In the genomic region with DNA sequence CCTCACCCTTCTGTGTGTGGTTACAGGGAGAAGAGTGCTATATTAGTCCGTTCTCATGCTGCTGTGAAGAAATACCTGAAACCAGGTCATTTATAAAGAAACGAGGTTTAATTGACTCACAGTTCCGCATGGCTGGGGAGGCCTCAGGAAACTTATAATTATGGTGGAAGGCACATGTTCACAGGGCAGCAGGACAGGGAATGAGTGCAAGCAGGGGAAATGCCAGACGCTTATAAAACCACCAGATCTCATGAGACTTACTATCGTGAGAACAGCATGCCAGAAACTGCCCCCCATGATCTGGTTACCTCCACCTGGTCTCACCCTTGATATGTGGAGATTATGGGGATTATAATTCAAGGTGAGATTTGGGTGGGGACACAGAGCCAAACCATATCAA, we compare ENCODE assay signal across 8 cellular contexts. TPM values are rescaled to one million over a fixed set of nuclear protein-coding genes. Genes with fewer than 3 reads are reported as not detected.
DNase-seq lines count a peak whose midpoint lies in the region; ATAC-seq and TF ChIP-seq lines count a peak whose summit lies in the region.
"Not testable (repeated sequence)": the region's sequence is repeated elsewhere in the genome, so short reads cannot be mapped to it uniquely, and the experiment has no call there.

No MANE protein-coding gene starts in this region.

- H2AFZ ChIP-seq in ACC112 (ENCODE audit: low read length, unreplicated experiment): peak overlapping the region; percentile 87
- H2AFZ ChIP-seq in GM23338: not testable (repeated sequence)

- TF ChIP-seq POLR2A in breast epithelium (IDR thresholded peaks at IDR 0.05): not testable (repeated sequence)

- not testable (repeated sequence) for H3K27me3 Mint-ChIP-seq in GM23338 (ENCODE audit: insufficient read depth, low read depth, poor library complexity); activated CD4-positive, alpha-beta T cell treated with anti-CD3 and anti-CD28 coated beads for 36 hours

- not testable (repeated sequence) for H3F3A ChIP-seq in GM23338 (replicated peaks; ENCODE audit: low read depth)

- H3K4me3 ChIP-seq in ACC112 (ENCODE audit: low read depth, low read length) (peak overlapping the region; percentile 96), GM23338 (peak overlapping the region; percentile 92), breast epithelium (peak overlapping the region; percentile 73 to 94 (median 86)), fibroblast of the aortic adventitia (ENCODE audit: low read depth, low read length) (peak overlapping the region; percentile 62), skeletal muscle cell (ENCODE audit: low read depth, low read length) (peak overlapping the region; percentile 83)
- not testable (repeated sequence) for H3K4me3 ChIP-seq in lung

- not testable (repeated sequence) for ATAC-seq in GM23338; activated CD4-positive, alpha-beta T cell treated with anti-CD3 and anti-CD28 coated beads for 36 hours; lung (ENCODE audit: insufficient read depth, low FRiP score)

- H3K4me1 ChIP-seq in ACC112 (ENCODE audit: control insufficient read depth, insufficient read depth, low read length, unreplicated experiment) (peaks cover 18% of the 10 kb centered on the region), GM23338 (ENCODE audit: insufficient read depth) (peaks cover 18% of the 10 kb centered on the region), breast epithelium (peaks cover 0 to 14% of the 10 kb centered on the region in 2 donors), lung (ENCODE audit: control insufficient read depth in 2 of 2, insufficient read depth in 2 of 2, low read length in 2 of 2) (peaks cover 7 to 14% of the 10 kb centered on the region in 2 donors)

- POLR2A ChIA-PET in activated CD4-positive, alpha-beta T cell treated with anti-CD3 and anti-CD28 coated beads for 36 hours (lab: Charles Lee): interaction anchor here (0.7 kb wide), 1 partner anchor 53 kb away, joined by 3 read pairs; no protein-coding TSS in a partner anchor

- not testable (repeated sequence) for DNase-seq in GM23338 (ENCODE audit: low spot score); activated CD4-positive, alpha-beta T cell treated with anti-CD3 and anti-CD28 coated beads for 36 hours; breast epithelium (ENCODE audit: low spot score in 2 of 2); lung (ENCODE audit: low spot score); skeletal muscle cell (ENCODE audit: low read depth)
- DNase-seq in NCI-H82 (lab: John Stamatoyannopoulos, UW) (peak; percentile 29), fibroblast of the aortic adventitia (ENCODE audit: low read depth) (peak; percentile 14)

- not testable (repeated sequence) for H3K9me3 Mint-ChIP-seq in GM23338; activated CD4-positive, alpha-beta T cell treated with anti-CD3 and anti-CD28 coated beads for 36 hours (ENCODE audit: low read depth)

- intact Hi-C loops in activated CD4-positive, alpha-beta T cell treated with anti-CD3 and anti-CD28 coated beads for 36 hours (cut with DNase I, micrococcal nuclease); breast epithelium (cut with DNase I; ENCODE audit: low total_unique reads): not testable (repeated sequence)

- H3K27ac ChIP-seq in ACC112 (ENCODE audit: low read depth, low read length) (peak overlapping the region; percentile 78; the same call in 1 of the 2 replicates), breast epithelium (peak overlapping the region; percentile 85), lung (ENCODE audit: low read depth in 1 of 2, low read length in 1 of 2) (peak overlapping the region; percentile 83 to 84)
- H3K27ac ChIP-seq in GM23338 (ENCODE audit: low read depth): not testable (repeated sequence)

- CTCF ChIA-PET in activated CD4-positive, alpha-beta T cell treated with anti-CD3 and anti-CD28 coated beads for 36 hours (lab: Charles Lee): interaction anchor here (0.8 to 1.8 kb wide), 3 partner anchors 36 to 278 kb away, joined by 3 to 7 read pairs (median 3); partner anchors contain the start of genes NUDT21 and OGFOD1

- H3K27ac Mint-ChIP-seq in GM23338: not testable (repeated sequence)
- H3K27ac Mint-ChIP-seq in activated CD4-positive, alpha-beta T cell treated with anti-CD3 and anti-CD28 coated beads for 36 hours: peak overlapping the region; percentile 85

- WGBS in lung, 2 donors: 53 to 54% methylated on average over 5 of the region's 5 CpGs

- H3K36me3 ChIP-seq in ACC112 (ENCODE audit: insufficient read depth, low read length); GM23338 (ENCODE audit: insufficient read depth); breast epithelium; lung (ENCODE audit: control insufficient read depth in 2 of 2, insufficient read depth in 2 of 2, low read length in 2 of 2): not testable (repeated sequence)

- H3K9me3 ChIP-seq in breast epithelium; lung (ENCODE audit: control insufficient read depth in 2 of 2, insufficient read depth in 1 of 2, low read length in 1 of 2): not testable (repeated sequence)

- H4K20me1 ChIP-seq in GM23338 (replicated peaks; ENCODE audit: insufficient read depth): peaks cover 30% of the 10 kb centered on the region

- H3K27me3 ChIP-seq in ACC112 (ENCODE audit: insufficient read depth, low read length); GM23338 (ENCODE audit: insufficient read depth); breast epithelium; lung (ENCODE audit: control insufficient read depth, insufficient read depth): not testable (repeated sequence)

- H3K4me2 ChIP-seq in GM23338: peak overlapping the region; percentile 85

- H3K9me2 ChIP-seq in GM23338 (ENCODE audit: insufficient read depth): not testable (repeated sequence)

- TF ChIP-seq CTCF in GM23338 (conservative IDR thresholded peaks at IDR 0.05; ENCODE audit: low read depth in 2 of 2); breast epithelium (IDR thresholded peaks at IDR 0.05); fibroblast of the aortic adventitia (IDR thresholded peaks at IDR 0.05; ENCODE audit: insufficient read depth, low read length); lung (IDR thresholded peaks at IDR 0.05; ENCODE audit: control extremely low read depth, extremely low read depth): not testable (repeated sequence)

- not testable (repeated sequence) for H3K4me3 Mint-ChIP-seq in GM23338; activated CD4-positive, alpha-beta T cell treated with anti-CD3 and anti-CD28 coated beads for 36 hours

- H3K36me3 Mint-ChIP-seq in GM23338 (ENCODE audit: low read depth); activated CD4-positive, alpha-beta T cell treated with anti-CD3 and anti-CD28 coated beads for 36 hours (ENCODE audit: low read depth): not testable (repeated sequence)

- peaks cover 50% of the 10 kb centered on the region for H3K79me2 ChIP-seq in ACC112 (ENCODE audit: control insufficient read depth, insufficient read depth, low read length, unreplicated experiment)
- H3K79me2 ChIP-seq in GM23338 (replicated peaks; ENCODE audit: insufficient read depth): peaks cover 37% of the 10 kb centered on the region

- peaks cover 13% of the 10 kb centered on the region for H3K4me1 Mint-ChIP-seq in GM23338
- peaks cover 14% of the 10 kb centered on the region for H3K4me1 Mint-ChIP-seq in activated CD4-positive, alpha-beta T cell treated with anti-CD3 and anti-CD28 coated beads for 36 hours

RNA-seq across cellular contexts. Expression of gene NUP93, which starts 1.0 kb away (rescaled TPM):
- 166 and 187 TPM in 2 replicates for total RNA-seq in GM23338 (2014; rRNA removed; shearing (Covaris generic))
- polyA plus RNA-seq in GM23338 (2016; fragmentation: Nextera tagmentation; extraction: Ambion mirVana): 139 and 144 TPM in 2 replicates
- 100 to 1,000 TPM; 131 to 154 TPM for total RNA-seq in activated CD4-positive, alpha-beta T cell treated with anti-CD3 and anti-CD28 coated beads for 36 hours
- total RNA-seq in breast epithelium: 10 to 100 TPM; 29.4 to 48.8 (median 32.6) TPM
- total RNA-seq in fibroblast of the aortic adventitia (ENCODE audit: low replicate concordance): 22.9 and 45.5 TPM in 2 replicates
- total RNA-seq in lung: 10 to 100 TPM; 58.5 to 59.9 TPM
- polyA plus RNA-seq in lung: 10 to 100 TPM; 27.4 to 43.9 TPM

RNA-seq across cellular contexts. Expression of gene MT1X, which starts 46.7 kb away (rescaled TPM):
- total RNA-seq in GM23338 (2014; rRNA removed; shearing (Covaris generic)): 187 and 293 TPM in 2 replicates
- polyA plus RNA-seq in GM23338 (2016; fragmentation: Nextera tagmentation; extraction: Ambion mirVana) (942 and 1,099 TPM in 2 replicates), lung (100 to 1,000 TPM; 364 to 989 TPM)
- total RNA-seq in activated CD4-positive, alpha-beta T cell treated with anti-CD3 and anti-CD28 coated beads for 36 hours: 10 to 100 TPM; 46.8 to 59.3 TPM
- total RNA-seq in breast epithelium (1,000 to 10,000 TPM; 2,679 to 5,417 (median 3,885) TPM), fibroblast of the aortic adventitia (ENCODE audit: low replicate concordance) (39.9 and 155 TPM in 2 replicates), lung (100 to 1,000 TPM in 1 of 2 donors, 10 to 100 TPM in 1; 39.3 to 248 TPM)

RNA-seq across cellular contexts. Expression of gene MT1H, which starts 59.3 kb away (rescaled TPM):
- 52.3 and 54.5 TPM in 2 replicates for total RNA-seq in GM23338 (2014; rRNA removed; shearing (Covaris generic))
- polyA plus RNA-seq in GM23338 (2016; fragmentation: Nextera tagmentation; extraction: Ambion mirVana): 425 and 442 TPM in 2 replicates
- total RNA-seq in activated CD4-positive, alpha-beta T cell treated with anti-CD3 and anti-CD28 coated beads for 36 hours: under 1 TPM in 1 of 2 experiments, not detected in 1; 0.61 TPM
- total RNA-seq in breast epithelium: not detected
- not detected in 2 replicates for total RNA-seq in fibroblast of the aortic adventitia (ENCODE audit: low replicate concordance)
- total RNA-seq in lung: 1 to 10 TPM in 1 of 2 donors, not detected in 1; 4.4 TPM
- 10 to 100 TPM in 1 of 2 donors, 1 to 10 TPM in 1; 1.9 to 10.3 TPM for polyA plus RNA-seq in lung
